ENCODE assay signal across 2 cellular contexts in the genomic region with DNA sequence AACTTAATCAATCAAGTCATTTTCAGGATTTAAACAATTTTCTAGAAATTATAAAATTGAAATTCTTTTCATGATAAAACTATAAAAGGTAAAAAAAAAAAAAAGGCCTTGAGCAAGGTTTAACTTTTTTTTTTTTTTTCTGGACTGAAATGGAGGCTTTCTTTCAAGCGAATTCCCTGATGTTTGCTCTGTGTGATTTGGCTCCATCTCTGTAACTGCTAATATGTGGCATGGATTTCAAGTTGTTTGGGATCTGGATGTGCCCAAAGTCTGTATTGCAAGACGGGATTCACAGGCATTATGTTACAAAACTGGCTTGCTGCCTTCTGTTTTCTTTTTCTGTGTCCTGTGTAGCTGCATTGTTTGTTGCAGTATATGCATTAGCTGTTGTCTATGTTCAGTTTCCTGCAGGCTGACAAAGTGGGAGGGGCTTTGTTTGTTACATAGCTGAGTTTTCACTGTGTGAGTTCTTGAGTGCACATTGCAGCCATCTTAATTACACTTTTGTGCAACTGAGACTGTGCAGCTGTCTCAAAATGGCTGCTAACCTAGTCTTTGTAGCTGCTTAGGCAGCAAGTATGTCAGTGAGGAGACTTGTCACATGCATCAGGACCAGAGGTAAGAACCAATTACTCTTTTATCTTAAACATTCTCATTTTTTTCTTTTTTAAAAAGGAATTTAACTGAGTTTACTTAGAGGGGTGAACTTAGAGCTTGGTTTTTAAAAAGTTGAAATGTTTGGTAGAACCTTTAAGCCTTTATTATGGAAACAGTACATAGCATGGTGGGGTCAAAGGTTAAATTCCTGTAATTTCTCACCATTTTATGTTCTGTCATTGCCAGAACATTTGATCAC.
TF ChIP-seq lines count a peak whose summit lies in the region.

No MANE protein-coding gene starts in this region.

TF ChIP-seq in HEK293, 187 proteins besides CTCF, POLR2A, EP300 and RAD21 (continued from another document and continues in another):
- TF ChIP-seq, protein P1, sequence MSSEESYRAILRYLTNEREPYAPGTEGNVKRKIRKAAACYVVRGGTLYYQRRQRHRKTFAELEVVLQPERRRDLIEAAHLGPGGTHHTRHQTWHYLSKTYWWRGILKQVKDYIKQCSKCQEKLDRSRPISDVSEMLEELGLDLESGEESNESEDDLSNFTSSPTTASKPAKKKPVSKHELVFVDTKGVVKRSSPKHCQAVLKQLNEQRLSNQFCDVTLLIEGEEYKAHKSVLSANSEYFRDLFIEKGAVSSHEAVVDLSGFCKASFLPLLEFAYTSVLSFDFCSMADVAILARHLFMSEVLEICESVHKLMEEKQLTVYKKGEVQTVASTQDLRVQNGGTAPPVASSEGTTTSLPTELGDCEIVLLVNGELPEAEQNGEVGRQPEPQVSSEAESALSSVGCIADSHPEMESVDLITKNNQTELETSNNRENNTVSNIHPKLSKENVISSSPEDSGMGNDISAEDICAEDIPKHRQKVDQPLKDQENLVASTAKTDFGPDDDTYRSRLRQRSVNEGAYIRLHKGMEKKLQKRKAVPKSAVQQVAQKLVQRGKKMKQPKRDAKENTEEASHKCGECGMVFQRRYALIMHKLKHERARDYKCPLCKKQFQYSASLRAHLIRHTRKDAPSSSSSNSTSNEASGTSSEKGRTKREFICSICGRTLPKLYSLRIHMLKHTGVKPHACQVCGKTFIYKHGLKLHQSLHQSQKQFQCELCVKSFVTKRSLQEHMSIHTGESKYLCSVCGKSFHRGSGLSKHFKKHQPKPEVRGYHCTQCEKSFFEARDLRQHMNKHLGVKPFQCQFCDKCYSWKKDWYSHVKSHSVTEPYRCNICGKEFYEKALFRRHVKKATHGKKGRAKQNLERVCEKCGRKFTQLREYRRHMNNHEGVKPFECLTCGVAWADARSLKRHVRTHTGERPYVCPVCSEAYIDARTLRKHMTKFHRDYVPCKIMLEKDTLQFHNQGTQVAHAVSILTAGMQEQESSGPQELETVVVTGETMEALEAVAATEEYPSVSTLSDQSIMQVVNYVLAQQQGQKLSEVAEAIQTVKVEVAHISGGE (tag by site-specific recombination; conservative IDR thresholded peaks at IDR 0.05; ENCODE audit: low read depth), result peak; percentile 45
- no peak for TF ChIP-seq REST (tag by site-specific recombination; IDR thresholded peaks at IDR 0.05)
- TF ChIP-seq, protein P2, sequence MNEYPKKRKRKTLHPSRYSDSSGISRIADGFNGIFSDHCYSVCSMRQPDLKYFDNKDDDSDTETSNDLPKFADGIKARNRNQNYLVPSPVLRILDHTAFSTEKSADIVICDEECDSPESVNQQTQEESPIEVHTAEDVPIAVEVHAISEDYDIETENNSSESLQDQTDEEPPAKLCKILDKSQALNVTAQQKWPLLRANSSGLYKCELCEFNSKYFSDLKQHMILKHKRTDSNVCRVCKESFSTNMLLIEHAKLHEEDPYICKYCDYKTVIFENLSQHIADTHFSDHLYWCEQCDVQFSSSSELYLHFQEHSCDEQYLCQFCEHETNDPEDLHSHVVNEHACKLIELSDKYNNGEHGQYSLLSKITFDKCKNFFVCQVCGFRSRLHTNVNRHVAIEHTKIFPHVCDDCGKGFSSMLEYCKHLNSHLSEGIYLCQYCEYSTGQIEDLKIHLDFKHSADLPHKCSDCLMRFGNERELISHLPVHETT (tag by site-specific recombination; IDR thresholded peaks at IDR 0.05), result no peak
- no peak; the same call in none of the 2 replicates for TF ChIP-seq YY2 (tag by site-specific recombination; IDR thresholded peaks at IDR 0.05)
- TF ChIP-seq ZNF132 (tag by site-specific recombination; IDR thresholded peaks at IDR 0.05; ENCODE audit: borderline replicate concordance), result no peak
- no peak for TF ChIP-seq OVOL3 (tag by site-specific recombination; IDR thresholded peaks at IDR 0.05)
- TF ChIP-seq KLF8 (tag by site-specific recombination; IDR thresholded peaks at IDR 0.05), result peak; percentile 45
- TF ChIP-seq ZNF112 (tag by site-specific recombination; IDR thresholded peaks at IDR 0.05), result no peak
- TF ChIP-seq SP2 (tag by site-specific recombination; IDR thresholded peaks at IDR 0.05), result 0 out of 2 replicates have a peak, but pooled peaks have one; percentile 4
- no peak for TF ChIP-seq WT1 (tag by site-specific recombination; IDR thresholded peaks at IDR 0.05)
- TF ChIP-seq ZXDB (tag by site-specific recombination; IDR thresholded peaks at IDR 0.05), result peak; percentile 62; the same call in 1 of the 2 replicates
- no peak for TF ChIP-seq ZNF654 (tag by site-specific recombination; IDR thresholded peaks at IDR 0.05; ENCODE audit: low read depth)
- TF ChIP-seq ZBTB8A (tag by site-specific recombination; IDR thresholded peaks at IDR 0.05), result no peak
- TF ChIP-seq ZNF416 (tag by site-specific recombination; IDR thresholded peaks at IDR 0.05), result no peak
- TF ChIP-seq KLF16 (tag by site-specific recombination; IDR thresholded peaks at IDR 0.05), result no peak

TF ChIP-seq in K562, 482 proteins besides CTCF, POLR2A, EP300 and RAD21 (continued from another document and continues in another):
- TF ChIP-seq, protein P3, sequence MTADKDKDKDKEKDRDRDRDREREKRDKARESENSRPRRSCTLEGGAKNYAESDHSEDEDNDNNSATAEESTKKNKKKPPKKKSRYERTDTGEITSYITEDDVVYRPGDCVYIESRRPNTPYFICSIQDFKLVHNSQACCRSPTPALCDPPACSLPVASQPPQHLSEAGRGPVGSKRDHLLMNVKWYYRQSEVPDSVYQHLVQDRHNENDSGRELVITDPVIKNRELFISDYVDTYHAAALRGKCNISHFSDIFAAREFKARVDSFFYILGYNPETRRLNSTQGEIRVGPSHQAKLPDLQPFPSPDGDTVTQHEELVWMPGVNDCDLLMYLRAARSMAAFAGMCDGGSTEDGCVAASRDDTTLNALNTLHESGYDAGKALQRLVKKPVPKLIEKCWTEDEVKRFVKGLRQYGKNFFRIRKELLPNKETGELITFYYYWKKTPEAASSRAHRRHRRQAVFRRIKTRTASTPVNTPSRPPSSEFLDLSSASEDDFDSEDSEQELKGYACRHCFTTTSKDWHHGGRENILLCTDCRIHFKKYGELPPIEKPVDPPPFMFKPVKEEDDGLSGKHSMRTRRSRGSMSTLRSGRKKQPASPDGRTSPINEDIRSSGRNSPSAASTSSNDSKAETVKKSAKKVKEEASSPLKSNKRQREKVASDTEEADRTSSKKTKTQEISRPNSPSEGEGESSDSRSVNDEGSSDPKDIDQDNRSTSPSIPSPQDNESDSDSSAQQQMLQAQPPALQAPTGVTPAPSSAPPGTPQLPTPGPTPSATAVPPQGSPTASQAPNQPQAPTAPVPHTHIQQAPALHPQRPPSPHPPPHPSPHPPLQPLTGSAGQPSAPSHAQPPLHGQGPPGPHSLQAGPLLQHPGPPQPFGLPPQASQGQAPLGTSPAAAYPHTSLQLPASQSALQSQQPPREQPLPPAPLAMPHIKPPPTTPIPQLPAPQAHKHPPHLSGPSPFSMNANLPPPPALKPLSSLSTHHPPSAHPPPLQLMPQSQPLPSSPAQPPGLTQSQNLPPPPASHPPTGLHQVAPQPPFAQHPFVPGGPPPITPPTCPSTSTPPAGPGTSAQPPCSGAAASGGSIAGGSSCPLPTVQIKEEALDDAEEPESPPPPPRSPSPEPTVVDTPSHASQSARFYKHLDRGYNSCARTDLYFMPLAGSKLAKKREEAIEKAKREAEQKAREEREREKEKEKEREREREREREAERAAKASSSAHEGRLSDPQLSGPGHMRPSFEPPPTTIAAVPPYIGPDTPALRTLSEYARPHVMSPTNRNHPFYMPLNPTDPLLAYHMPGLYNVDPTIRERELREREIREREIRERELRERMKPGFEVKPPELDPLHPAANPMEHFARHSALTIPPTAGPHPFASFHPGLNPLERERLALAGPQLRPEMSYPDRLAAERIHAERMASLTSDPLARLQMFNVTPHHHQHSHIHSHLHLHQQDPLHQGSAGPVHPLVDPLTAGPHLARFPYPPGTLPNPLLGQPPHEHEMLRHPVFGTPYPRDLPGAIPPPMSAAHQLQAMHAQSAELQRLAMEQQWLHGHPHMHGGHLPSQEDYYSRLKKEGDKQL (CRISPR knock-in tag; IDR thresholded peaks at IDR 0.05; ENCODE audit: borderline replicate concordance), result no peak
- TF ChIP-seq KAT8 (IDR thresholded peaks at IDR 0.05; ENCODE audit: low read depth) (peak; percentile 99), EP400 (IDR thresholded peaks at IDR 0.05) (peak; percentile 60), CBFA2T3 (IDR thresholded peaks at IDR 0.05) (no peak), ZNF384 (IDR thresholded peaks at IDR 0.05; ENCODE audit: low read depth, low read length) (peak; percentile 91), U2AF1 (optimal IDR thresholded peaks at IDR 0.05; ENCODE audit: low read depth, low read length) (no peak), ETS1 (conservative IDR thresholded peaks at IDR 0.05; ENCODE audit: control insufficient read depth, low read depth, low read length) (no peak), HDAC2 (IDR thresholded peaks at IDR 0.05) (no peak), ATF7 (IDR thresholded peaks at IDR 0.05) (0 out of 2 replicates have a peak, but pooled peaks have one; percentile 42), CREB3 (tag; conservative IDR thresholded peaks at IDR 0.05; ENCODE audit: low read depth) (0 out of 2 replicates have a peak, but pooled peaks have one; percentile 21), SNRNP70 (optimal IDR thresholded peaks at IDR 0.05; ENCODE audit: low read depth, low read length) (no peak), ZNF263 (CRISPR knock-in tag; IDR thresholded peaks at IDR 0.05; ENCODE audit: borderline replicate concordance) (no peak)
- TF ChIP-seq, protein P4, sequence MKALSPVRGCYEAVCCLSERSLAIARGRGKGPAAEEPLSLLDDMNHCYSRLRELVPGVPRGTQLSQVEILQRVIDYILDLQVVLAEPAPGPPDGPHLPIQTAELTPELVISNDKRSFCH (CRISPR knock-in tag; IDR thresholded peaks at IDR 0.05), result no peak
- TF ChIP-seq, protein P4 (tag; IDR thresholded peaks at IDR 0.05), result 0 out of 2 replicates have a peak, but pooled peaks have one; percentile 22
- TF ChIP-seq, protein P5, sequence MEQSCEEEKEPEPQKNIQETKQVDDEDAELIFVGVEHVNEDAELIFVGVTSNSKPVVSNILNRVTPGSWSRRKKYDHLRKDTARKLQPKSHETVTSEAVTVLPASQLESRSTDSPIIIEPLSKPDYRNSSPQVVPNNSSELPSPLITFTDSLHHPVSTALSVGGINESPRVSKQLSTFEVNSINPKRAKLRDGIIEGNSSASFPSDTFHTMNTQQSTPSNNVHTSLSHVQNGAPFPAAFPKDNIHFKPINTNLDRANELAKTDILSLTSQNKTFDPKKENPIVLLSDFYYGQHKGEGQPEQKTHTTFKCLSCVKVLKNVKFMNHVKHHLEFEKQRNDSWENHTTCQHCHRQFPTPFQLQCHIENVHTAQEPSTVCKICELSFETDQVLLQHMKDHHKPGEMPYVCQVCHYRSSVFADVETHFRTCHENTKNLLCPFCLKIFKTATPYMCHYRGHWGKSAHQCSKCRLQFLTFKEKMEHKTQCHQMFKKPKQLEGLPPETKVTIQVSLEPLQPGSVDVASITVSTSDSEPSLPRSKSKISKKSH (CRISPR knock-in tag; IDR thresholded peaks at IDR 0.05), result no peak
- TF ChIP-seq, protein P6, sequence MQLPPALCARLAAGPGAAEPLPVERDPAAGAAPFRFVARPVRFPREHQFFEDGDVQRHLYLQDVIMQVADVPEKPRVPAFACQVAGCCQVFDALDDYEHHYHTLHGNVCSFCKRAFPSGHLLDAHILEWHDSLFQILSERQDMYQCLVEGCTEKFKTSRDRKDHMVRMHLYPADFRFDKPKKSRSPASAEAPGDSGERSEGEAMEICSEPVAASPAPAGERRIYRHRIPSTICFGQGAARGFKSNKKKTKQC (CRISPR knock-in tag; IDR thresholded peaks at IDR 0.05), result no peak
